Comparison of ENCODE assay signal across 8 cellular contexts in genomic region chr15:71386448-71387236, GRCh38.
DNase-seq lines count a peak whose midpoint lies in the region; ATAC-seq and TF ChIP-seq lines count a peak whose summit lies in the region.

No MANE protein-coding gene starts in this region.

- peak; percentile 34 for DNase-seq in NCI-H2227 (lab: John Stamatoyannopoulos, UW; ENCODE audit: unreplicated experiment)
- DNase-seq in NCI-H2227 treated with DMSO at 0.1 percent for 48 hours (lab: John Stamatoyannopoulos, UW): no peak
- peak; percentile 78 for DNase-seq in iPS DF 19.7 (ENCODE audit: low read depth, low spot score)
- peak in 1 of 2 donors; percentile 14 for DNase-seq in tibial nerve (ENCODE audit: low spot score in 2 of 2)
- no peak for DNase-seq in SKM-1 (lab: John Stamatoyannopoulos, UW; ENCODE audit: unreplicated experiment)
- DNase-seq in AG08395 (ENCODE audit: low spot score): no peak

- no peaks in the 10 kb centered on the region for H3K36me3 ChIP-seq in SU-DHL-6 (ENCODE audit: low read length)
- H3K36me3 ChIP-seq in tibial nerve: no peaks in the 10 kb centered on the region

- peaks cover 0 to 6% (median 0%) of the 10 kb centered on the region in 4 donors for H3K4me1 ChIP-seq in tibial nerve

- no peaks in the 10 kb centered on the region for H4K20me1 ChIP-seq in SU-DHL-6 (ENCODE audit: low read depth, low read length)

- TF ChIP-seq POLR2A in tibial nerve (IDR thresholded peaks at IDR 0.05): no peak

- no peaks in the 10 kb centered on the region for H3K79me2 ChIP-seq in SU-DHL-6 (ENCODE audit: insufficient read depth, low read length)

- no peak overlapping the region for H2AFZ ChIP-seq in SU-DHL-6 (ENCODE audit: low read depth, low read length, severe bottlenecking)

- H3K4me2 ChIP-seq in SU-DHL-6 (ENCODE audit: low read depth, low read length, poor library complexity, severe bottlenecking): no peak overlapping the region

- no peaks in the 10 kb centered on the region for H3K9me3 ChIP-seq in SU-DHL-6 (ENCODE audit: insufficient read depth, low read length)
- H3K9me3 ChIP-seq in tibial nerve: peaks cover 0 to 4% (median 0%) of the 10 kb centered on the region in 4 donors

- H3K9ac ChIP-seq in SU-DHL-6 (ENCODE audit: low read length): no peak overlapping the region

- H3K9me2 ChIP-seq in SU-DHL-6 (replicated peaks; ENCODE audit: insufficient read depth, low read length): no peaks in the 10 kb centered on the region

- no peak for ATAC-seq in HG03342 (IDR thresholded peaks at IDR 0.05; ENCODE audit: unreplicated experiment)

- no peak overlapping the region for H3K27ac ChIP-seq in SU-DHL-6 (ENCODE audit: low read depth, low read length)
- H3K27ac ChIP-seq in tibial nerve: no peak overlapping the region

- no peak for TF ChIP-seq EP300 in tibial nerve (IDR thresholded peaks at IDR 0.05)

- TF ChIP-seq CTCF in SU-DHL-6 (IDR thresholded peaks at IDR 0.05; ENCODE audit: insufficient read depth, low read length, poor library complexity, severe bottlenecking) (peak; percentile 34), tibial nerve (IDR thresholded peaks at IDR 0.05) (peak; percentile 9 to 36 (median 25))

- WGBS in tibial nerve, 2 donors: 24 to 32% methylated on average over 10 of the region's 10 CpGs

- H3K27me3 ChIP-seq in SU-DHL-6 (ENCODE audit: low read length) (no peaks in the 10 kb centered on the region), tibial nerve (no peaks in the 10 kb centered on the region)

- H3K4me3 ChIP-seq in SU-DHL-6 (ENCODE audit: insufficient read depth, low read length, poor library complexity, severe bottlenecking): no peak overlapping the region
- H3K4me3 ChIP-seq in tibial nerve: no peak overlapping the region

- H3F3A ChIP-seq in SU-DHL-6 (ENCODE audit: insufficient read depth): no peaks in the 10 kb centered on the region

Comparison
In these comparisons a context has a peak if more than half of its experiments do, and no peak if none do; other contexts are left out.
1. DNase-seq: peak in NCI-H2227 (single experiment) and iPS DF 19.7 (single experiment); none in NCI-H2227 treated with DMSO at 0.1 percent for 48 hours (single experiment), SKM-1 (single experiment) and AG08395 (single experiment).